ENCODE assay signal across 8 cellular contexts in genomic region chr3:48662753-48663488, GRCh38. TPM values are rescaled to one million over a fixed set of nuclear protein-coding genes. Genes with fewer than 3 reads are reported as not detected.
A peak's percentile ranks its signal among the peaks of the same experiment; 100 is the strongest.
DNase-seq lines count a peak whose midpoint lies in the region; ATAC-seq lines count a peak whose summit lies in the region.

Gene CELSR3, minus strand, starts transcription at chr3:48662886. Its CDS starts 252 bp downstream, at chr3:48662634.

- peaks cover 12% of the 10 kb centered on the region for H3K4me1 Mint-ChIP-seq in activated naive CD8-positive, alpha-beta T cell (ENCODE audit: low read depth)

- no peaks in the 10 kb centered on the region for H3K36me3 Mint-ChIP-seq in activated naive CD8-positive, alpha-beta T cell

- H3K9me3 Mint-ChIP-seq in activated naive CD8-positive, alpha-beta T cell (ENCODE audit: low read depth) = no peaks in the 10 kb centered on the region

- no peak for ATAC-seq in HG02623 (IDR thresholded peaks at IDR 0.05; ENCODE audit: unreplicated experiment)

- peak; percentile 77 for DNase-seq in COR-L47 (lab: John Stamatoyannopoulos, UW)
- peak; percentile 82 for DNase-seq in HuH-7 (ENCODE audit: low spot score)
- peak; percentile 87 for DNase-seq in RPMI8226
- DNase-seq in head of caudate nucleus = peak; percentile 73 to 96 (median 89)
- DNase-seq in nucleus accumbens (lab: John Stamatoyannopoulos, UW) = peak in 55 of 56 donors; percentile 8 to 93 (median 75)
- peak; percentile 83 for DNase-seq in ureter (ENCODE audit: low spot score)

- H3K27ac Mint-ChIP-seq in activated naive CD8-positive, alpha-beta T cell = peak within 1 kb of the TSS; percentile 72

- peak within 1 kb of the TSS; percentile 72 for H3K4me3 Mint-ChIP-seq in activated naive CD8-positive, alpha-beta T cell

- peaks cover 4% of the 10 kb centered on the region for H3K27me3 Mint-ChIP-seq in activated naive CD8-positive, alpha-beta T cell

- intact Hi-C loops in head of caudate nucleus (cut with DNase I) = no loop called here

RNA-seq across cellular contexts. Expression of gene CELSR3, which starts in this region (rescaled TPM):
- total RNA-seq in ureter = 1.5 TPM
